In genomic region chr12:27552235-27552634, GRCh38 we compare ENCODE assay signal across 20 cellular contexts. TPM values are rescaled to one million over a fixed set of nuclear protein-coding genes. Genes with fewer than 3 reads are reported as not detected.
A peak's percentile ranks its signal among the peaks of the same experiment; 100 is the strongest.
DNase-seq lines count a peak whose midpoint lies in the region; ATAC-seq, FAIRE-seq and TF ChIP-seq lines count a peak whose summit lies in the region.
"Had no signal": no experiment of that assay in that cellular context is flagged by ENCODE, and none has a peak within 500 bp of the region (broad histone marks: within the 10 kb centered on the region; RNA-seq: fewer than 3 reads in every experiment).

No MANE protein-coding gene starts in this region.

- peaks cover 75% of the 10 kb centered on the region for H3K4me1 Mint-ChIP-seq in mesothelial cell of epicardium
- peaks cover 57 to 73% of the 10 kb centered on the region in 2 donors for H3K4me1 Mint-ChIP-seq in stimulated activated naive B cell treated with anti-CD40 and anti-IgM and Interleukin-4, amounts not matched to agents 10 μg/mL and 1 μg/mL and 100 μg/mL, for 72 hours
- H3K4me1 Mint-ChIP-seq: natural killer cell had no signal

- peak overlapping the region; percentile 77; the same call in 1 of the 2 replicates for H3K27ac ChIP-seq in BLaER1
- no peak overlapping the region for H3K27ac ChIP-seq in K562 (ENCODE audit: extremely low read depth, low read depth, low read length)
- H3K27ac ChIP-seq in suprapubic skin: no peak overlapping the region

- H3K9me1 ChIP-seq in K562 (ENCODE audit: control insufficient read depth, insufficient read depth, low read length): no peaks in the 10 kb centered on the region

- H3K27me3 ChIP-seq in BLaER1 (no peaks in the 10 kb centered on the region), K562 (ENCODE audit: control insufficient read depth in 2 of 2, insufficient read depth in 2 of 2, low read length in 2 of 2) (peaks cover 21 to 34% of the 10 kb centered on the region in 2 experiments), suprapubic skin (no peaks in the 10 kb centered on the region)

- H3K4me3 ChIP-seq in BLaER1: no peak overlapping the region
- H3K4me3 ChIP-seq in K562: no peak overlapping the region
- no peak overlapping the region for H3K4me3 ChIP-seq in suprapubic skin

- POLR2A ChIA-PET in K562 (lab: Yijun Ruan, JAX): no interaction called here

- H3K79me2 ChIP-seq in K562 (ENCODE audit: control insufficient read depth, insufficient read depth, low read length): no peaks in the 10 kb centered on the region

- no peak for FAIRE-seq in K562 (lab: Jason Lieb, UNC)
- FAIRE-seq: endometrium, GM18507 had no signal

- CTCF ChIA-PET in K562 (lab: Yijun Ruan, JAX; ENCODE audit: low intra/inter-chr PET ratio): no interaction called here

- no peak for TF ChIP-seq CTCF in K562 (IDR thresholded peaks at IDR 0.05 in 2 of 3, conservative IDR thresholded peaks at IDR 0.05 in 1 of 3; ENCODE audit: insufficient read depth in 2 of 3, low read depth in 1 of 3, low read length in 3 of 3)
- TF ChIP-seq CTCF in mesothelial cell of epicardium (IDR thresholded peaks at IDR 0.05; ENCODE audit: unreplicated experiment): no peak
- TF ChIP-seq CTCF in suprapubic skin (IDR thresholded peaks at IDR 0.05): no peak

- TF ChIP-seq EP300 in K562 (IDR thresholded peaks at IDR 0.05; ENCODE audit: low read length) (no peak), suprapubic skin (IDR thresholded peaks at IDR 0.05) (no peak)

- intact Hi-C loops in K562 (cut with micrococcal nuclease): no loop called here

- in situ Hi-C loops in K562 (cut with MboI): no loop called here

- H4K20me1 ChIP-seq in BLaER1 (peaks cover 17% of the 10 kb centered on the region; the same call in 1 of the 2 replicates), K562 (replicated peaks; ENCODE audit: control insufficient read depth, insufficient read depth, low read length) (no peaks in the 10 kb centered on the region)

- H3K4me2 ChIP-seq in BLaER1 (peak overlapping the region; percentile 94), K562 (ENCODE audit: insufficient read depth, low read length) (no peak overlapping the region)

- 0% methylated on average over 6 of the region's 6 CpGs for WGBS in K562 (ENCODE audit: insufficient coverage, low coverage, missing lambda C conversion rate)
- 85% methylated on average over 6 of the region's 6 CpGs for WGBS in suprapubic skin

- H3K9me3 ChIP-seq in BLaER1: no peaks in the 10 kb centered on the region
- no peaks in the 10 kb centered on the region for H3K9me3 ChIP-seq in K562 (replicated peaks; ENCODE audit: control insufficient read depth, insufficient read depth, low read depth, low read length)
- H3K9me3 ChIP-seq in suprapubic skin: no peaks in the 10 kb centered on the region

- H3K4me1 ChIP-seq in BLaER1 (peaks cover 99% of the 10 kb centered on the region), K562 (replicated peaks in 1 of 2; ENCODE audit: control insufficient read depth in 2 of 2, insufficient read depth in 2 of 2, low read length in 2 of 2) (peaks cover 0 to 13% of the 10 kb centered on the region in 2 experiments; a peak in 4 of 5 replicates), suprapubic skin (peaks cover 85% of the 10 kb centered on the region)

- H3K27ac Mint-ChIP-seq in mesothelial cell of epicardium: peak overlapping the region; percentile 83
- H3K27ac Mint-ChIP-seq in stimulated activated naive B cell treated with anti-CD40 and anti-IgM and Interleukin-4, amounts not matched to agents 10 μg/mL and 1 μg/mL and 100 μg/mL, for 72 hours: peak overlapping the region; percentile 91
- H3K27ac Mint-ChIP-seq: activated CD8-positive, alpha-beta T cell treated with anti-CD3 and anti-CD28 coated beads, Interleukin-2, amount 10 ng/mL, durations not matched to agents 7 days and 5 days; CD4-positive, alpha-beta T cell; natural killer cell had no signal

- BruUV-seq in K562 (replicated peaks; lab: Mats Ljungman, UMichigan): no TSS peak

- ATAC-seq in K562 (no peak), HG02885 (IDR thresholded peaks at IDR 0.05; ENCODE audit: poor library complexity, unreplicated experiment) (no peak)
- ATAC-seq in stimulated activated naive B cell treated with anti-CD40 and anti-IgM and Interleukin-4, amounts not matched to agents 10 μg/mL and 1 μg/mL and 100 μg/mL, for 72 hours (replicated peaks): no peak
- ATAC-seq: activated CD8-positive, alpha-beta T cell treated with anti-CD3 and anti-CD28 coated beads, Interleukin-2, amount 10 ng/mL, durations not matched to agents 7 days and 5 days; activated T-cell treated with anti-CD3 and anti-CD28 coated beads, Interleukin-2, amount 50 U/mL, for 4 hours; natural killer cell had no signal

- DNase-seq in K562 (ENCODE audit: extremely low read depth in 1 of 4, low spot score in 3 of 4) (no peak), mesothelial cell of epicardium (ENCODE audit: low spot score in 2 of 2, unreplicated experiment in 2 of 2) (no peak), germinal center (ENCODE audit: low spot score) (no peak), OCI-M1 (lab: John Stamatoyannopoulos, UW) (no peak), suprapubic skin (ENCODE audit: low spot score in 2 of 2) (no peak)
- DNase-seq in stimulated activated naive B cell treated with anti-CD40 and anti-IgM and Interleukin-4, amounts not matched to agents 10 μg/mL and 1 μg/mL and 100 μg/mL, for 72 hours: no peak
- DNase-seq: activated CD8-positive, alpha-beta T cell treated with anti-CD3 and anti-CD28 coated beads, Interleukin-2, amount 10 ng/mL, durations not matched to agents 7 days and 5 days; activated naive CD4-positive, alpha-beta T cell treated with anti-CD3 and anti-CD28 coated beads, Interleukin-2, amount 50 U/mL, for 16 hours; activated T-cell treated with anti-CD3 and anti-CD28 coated beads, Interleukin-2, amount 50 U/mL, for 4 hours; CD4-positive, alpha-beta T cell; DMS 273 treated with DMSO at 0.1 percent for 48 hours; mesendoderm; natural killer cell; NCI-H1105 treated with DMSO at 0.1 percent for 48 hours; NCI-H526; stimulated activated CD4-positive, alpha-beta T cell treated with anti-CD3 and anti-CD28 coated beads, Interleukin-12 subunit alpha, Interleukin-12 subunit beta, amount 100 ng/mL, for 4 hours had no signal

- no peaks in the 10 kb centered on the region for H3K9me3 Mint-ChIP-seq in mesothelial cell of epicardium
- no peaks in the 10 kb centered on the region for H3K9me3 Mint-ChIP-seq in stimulated activated naive B cell treated with anti-CD40 and anti-IgM and Interleukin-4, amounts not matched to agents 10 μg/mL and 1 μg/mL and 100 μg/mL, for 72 hours
- H3K9me3 Mint-ChIP-seq: activated T-cell treated with anti-CD3 and anti-CD28 coated beads, Interleukin-2, amount 50 U/mL, for 4 hours; CD4-positive, alpha-beta T cell; natural killer cell had no signal

- TF ChIP-seq RAD21 in K562 (CRISPR knock-in tag; conservative IDR thresholded peaks at IDR 0.05 in 1 of 2, IDR thresholded peaks at IDR 0.05 in 1 of 2): no peak

- H2AFZ ChIP-seq in K562 (ENCODE audit: low read depth, low read length): no peak overlapping the region

- H3K27me3 Mint-ChIP-seq in mesothelial cell of epicardium (ENCODE audit: low read depth): no peaks in the 10 kb centered on the region
- H3K27me3 Mint-ChIP-seq in stimulated activated naive B cell treated with anti-CD40 and anti-IgM and Interleukin-4, amounts not matched to agents 10 μg/mL and 1 μg/mL and 100 μg/mL, for 72 hours: no peaks in the 10 kb centered on the region
- H3K27me3 Mint-ChIP-seq: CD4-positive, alpha-beta T cell had no signal

- H3K4me3 Mint-ChIP-seq in mesothelial cell of epicardium: no peak overlapping the region
- no peak overlapping the region for H3K4me3 Mint-ChIP-seq in stimulated activated naive B cell treated with anti-CD40 and anti-IgM and Interleukin-4, amounts not matched to agents 10 μg/mL and 1 μg/mL and 100 μg/mL, for 72 hours
- H3K4me3 Mint-ChIP-seq: activated CD8-positive, alpha-beta T cell treated with anti-CD3 and anti-CD28 coated beads, Interleukin-2, amount 10 ng/mL, durations not matched to agents 7 days and 5 days; activated T-cell treated with anti-CD3 and anti-CD28 coated beads, Interleukin-2, amount 50 U/mL, for 4 hours; CD4-positive, alpha-beta T cell; natural killer cell had no signal

- H3K36me3 ChIP-seq in BLaER1 (no peaks in the 10 kb centered on the region), K562 (ENCODE audit: control insufficient read depth, insufficient read depth, low read length) (no peaks in the 10 kb centered on the region), suprapubic skin (no peaks in the 10 kb centered on the region)

- no peaks in the 10 kb centered on the region for H3K36me3 Mint-ChIP-seq in mesothelial cell of epicardium
- peaks cover 0 to 6% of the 10 kb centered on the region in 2 donors for H3K36me3 Mint-ChIP-seq in stimulated activated naive B cell treated with anti-CD40 and anti-IgM and Interleukin-4, amounts not matched to agents 10 μg/mL and 1 μg/mL and 100 μg/mL, for 72 hours
- H3K36me3 Mint-ChIP-seq: natural killer cell had no signal

- no peak overlapping the region for H3K9ac ChIP-seq in BLaER1
- H3K9ac ChIP-seq in K562 (ENCODE audit: insufficient read depth in 1 of 2, low read depth in 2 of 2, low read length in 2 of 2): no peak overlapping the region

- TF ChIP-seq POLR2A in K562 (conservative IDR thresholded peaks at IDR 0.05) (no peak), suprapubic skin (IDR thresholded peaks at IDR 0.05) (no peak)

TF ChIP-seq in K562, 482 proteins besides CTCF, POLR2A, EP300 and RAD21 (continues in another document):
- no peak for TF ChIP-seq CBFA2T3 (IDR thresholded peaks at IDR 0.05)
- TF ChIP-seq ZNF12 (CRISPR knock-in tag; IDR thresholded peaks at IDR 0.05): peak; percentile 93

RNA-seq across cellular contexts. Expression of gene PPFIBP1, which starts 28.2 kb away (rescaled TPM):
- total RNA-seq in K562 (2011; cell fraction: chromatin; rRNA removed; ENCODE audit: low replicate concordance): 6.9 and 13.8 TPM in 2 replicates
- total RNA-seq in K562 (2011; cell fraction: nucleolus; rRNA removed): 2.0 and 3.2 TPM in 2 replicates
- 5.1 and 5.3 TPM in 2 replicates for total RNA-seq in K562 (2011; cell fraction: nucleoplasm; rRNA removed)
- total RNA-seq in K562 (2014; rRNA removed): 2.9 and 3.5 TPM in 2 replicates
- total RNA-seq in K562 (2014; rRNA removed; fragmentation: Illumina TruSeq; extraction: Trizol): 2.2 TPM in 2 replicates
- total RNA-seq in K562 (2015; rRNA removed; fragmentation: Illumina TruSeq; extraction: Trizol): 1.8 and 1.9 TPM in 2 replicates
- 3.5 and 3.6 TPM in 2 replicates for total RNA-seq in K562 (2021)
- polyA plus RNA-seq in K562 (2011; rRNA removed): 0.95 and 2.9 TPM in 2 replicates
- polyA plus RNA-seq in K562 (2011; cell fraction: cytosol; rRNA removed): 0.47 and 0.78 TPM in 2 replicates
- polyA plus RNA-seq in K562 (2011; cell fraction: nucleus; rRNA removed): 1.4 and 3.0 TPM in 2 replicates
- 1.9 and 2.0 TPM in 2 replicates for polyA plus RNA-seq in K562 (2012)
- 1.7 and 1.8 TPM in 2 replicates for polyA plus RNA-seq in K562 (2014; fragmentation: Illumina TruSeq; extraction: Trizol)
- under 1 TPM; 0.46 to 0.59 TPM for polyA plus RNA-seq in K562 (2014; fragmentation: Nextera tagmentation; extraction: Ambion mirVana)
- 1.2 and 2.9 TPM in 2 replicates for polyA plus RNA-seq in K562 (2014; rRNA removed)
- polyA minus RNA-seq in K562 (2011; rRNA and poly(A)+ RNA removed): 4.5 and 4.7 TPM in 2 replicates
- 0.55 and 1.7 TPM in 2 replicates for polyA minus RNA-seq in K562 (2011; cell fraction: cytosol; rRNA and poly(A)+ RNA removed)
- 3.9 and 4.2 TPM in 2 replicates for polyA minus RNA-seq in K562 (2011; cell fraction: nucleus; rRNA and poly(A)+ RNA removed)
- total RNA-seq in mesothelial cell of epicardium: 101 to 105 TPM (median 102 TPM) in 3 replicates
- total RNA-seq in suprapubic skin: 100 to 1,000 TPM in 1 of 4 donors, 10 to 100 TPM in 3; 48.6 to 148 (median 74.8) TPM
